ENCODE assay signal across 8 cellular contexts in genomic region chr10:102583435-102584417, GRCh38.
DNase-seq lines count a peak whose midpoint lies in the region; ATAC-seq lines count a peak whose summit lies in the region.

No MANE protein-coding gene starts in this region.

- DNase-seq in GDM1 (lab: John Stamatoyannopoulos, UW): peak; percentile 80
- peak; percentile 60 to 78 for DNase-seq in NCI-H446 (lab: John Stamatoyannopoulos, UW)
- peak; percentile 74 for DNase-seq in activated CD4-positive, alpha-beta T cell treated with anti-CD3 and anti-CD28 coated beads for 1 hour
- DNase-seq in cerebellar cortex (ENCODE audit: low spot score): peak; percentile 97
- peak; percentile 86 for DNase-seq in kidney tubule cell (ENCODE audit: low spot score)
- DNase-seq in stimulated activated CD4-positive, alpha-beta T cell treated with anti-CD3 and anti-CD28 coated beads, Interleukin-2, amount 100 ng/mL, for 4 hours (ENCODE audit: low read depth): peak; percentile 71

- ATAC-seq in HG03045 (IDR thresholded peaks at IDR 0.05; ENCODE audit: unreplicated experiment): peak; percentile 66
- no peak for ATAC-seq in GM19023 (IDR thresholded peaks at IDR 0.05; ENCODE audit: unreplicated experiment)
